Comparison of ENCODE assay signal across 8 cellular contexts in genomic region chrX:40471965-40472648, GRCh38.
DNase-seq lines count a peak whose midpoint lies in the region; ATAC-seq and TF ChIP-seq lines count a peak whose summit lies in the region.

No MANE protein-coding gene starts in this region.

- H3K9me3 Mint-ChIP-seq in Caco-2 (ENCODE audit: unreplicated experiment): no peaks in the 10 kb centered on the region
- H3K9me3 Mint-ChIP-seq in activated naive CD4-positive, alpha-beta T cell treated with anti-CD3 and anti-CD28 coated beads, Interleukin-2, amount 50 U/mL, for 24 hours: no peaks in the 10 kb centered on the region

- peaks cover 36% of the 10 kb centered on the region for H3K4me1 Mint-ChIP-seq in Caco-2 (ENCODE audit: low read depth, unreplicated experiment)
- peaks cover 29% of the 10 kb centered on the region for H3K4me1 Mint-ChIP-seq in activated naive CD4-positive, alpha-beta T cell treated with anti-CD3 and anti-CD28 coated beads, Interleukin-2, amount 50 U/mL, for 24 hours

- peak overlapping the region; percentile 33 for H3K4me3 ChIP-seq in Caco-2 (ENCODE audit: low read depth, low read length)
- H3K4me3 ChIP-seq in HCT116 (replicated peaks in 1 of 2; ENCODE audit: low read depth in 1 of 2, low read length in 2 of 2): no peak overlapping the region

- H3K27me3 ChIP-seq in Caco-2 (replicated peaks; ENCODE audit: control insufficient read depth, insufficient read depth, low read length) (no peaks in the 10 kb centered on the region), HCT116 (ENCODE audit: insufficient read depth, low read length) (no peaks in the 10 kb centered on the region)

- DNase-seq in Caco-2: peak; percentile 63 to 72
- no peak for DNase-seq in HCT116 (ENCODE audit: low read depth, low spot score)
- peak; percentile 83 for DNase-seq in NCI-H526 treated with DMSO at 0.1 percent for 48 hours (lab: John Stamatoyannopoulos, UW)
- no peak for DNase-seq in left cardiac atrium
- peak; percentile 34 for DNase-seq in retina

- intact Hi-C loops in Caco-2 (cut with micrococcal nuclease; ENCODE audit: unreplicated experiment) (loop anchor here (1.0 to 10.0 kb wide), 5 partner anchors 174 to 367 kb away; no protein-coding TSS in a partner anchor), HCT116 (cut with micrococcal nuclease) (no loop called here), left cardiac atrium (cut with DNase I) (no loop called here)

- ATAC-seq in HCT116 (no peak), left cardiac atrium (peak; percentile 29 to 56), GM19455 (IDR thresholded peaks at IDR 0.05; ENCODE audit: unreplicated experiment) (no peak), GM19452 (IDR thresholded peaks at IDR 0.05; ENCODE audit: unreplicated experiment) (no peak)

- no peaks in the 10 kb centered on the region for H3K9me3 ChIP-seq in Caco-2
- H3K9me3 ChIP-seq in HCT116 (ENCODE audit: control insufficient read depth in 1 of 2, insufficient read depth in 1 of 2, low read depth in 1 of 2, low read length in 2 of 2): no peaks in the 10 kb centered on the region

- H3K9ac ChIP-seq in HCT116 (ENCODE audit: low read length): no peak overlapping the region

- peaks cover 31% of the 10 kb centered on the region for H3K4me1 ChIP-seq in Caco-2
- peaks cover 3 to 9% of the 10 kb centered on the region in 2 experiments; a peak in 3 of 4 replicates for H3K4me1 ChIP-seq in HCT116 (ENCODE audit: control insufficient read depth in 1 of 2, insufficient read depth in 2 of 2, low read length in 2 of 2)

- H3K36me3 ChIP-seq in Caco-2 (ENCODE audit: control insufficient read depth, insufficient read depth, low read length) (no peaks in the 10 kb centered on the region), HCT116 (ENCODE audit: control insufficient read depth in 1 of 2, insufficient read depth in 2 of 2, low read length in 2 of 2) (no peaks in the 10 kb centered on the region)

- no peaks in the 10 kb centered on the region for H3K79me2 ChIP-seq in HCT116 (ENCODE audit: insufficient read depth, low read length)

- TF ChIP-seq RAD21 in HCT116 (IDR thresholded peaks at IDR 0.05; ENCODE audit: low read depth): peak; percentile 31; the same call in 1 of the 2 replicates

- no peak for TF ChIP-seq POLR2A in HCT116 (IDR thresholded peaks at IDR 0.05; ENCODE audit: borderline replicate concordance, extremely low read depth, insufficient read depth, insufficient read length)

- no peaks in the 10 kb centered on the region for H3K27me3 Mint-ChIP-seq in Caco-2 (ENCODE audit: insufficient read depth, unreplicated experiment)
- H3K27me3 Mint-ChIP-seq in activated naive CD4-positive, alpha-beta T cell treated with anti-CD3 and anti-CD28 coated beads, Interleukin-2, amount 50 U/mL, for 24 hours: no peaks in the 10 kb centered on the region

- RAD21 ChIA-PET in HCT116 (lab: Charles Lee; ENCODE audit: low non-redundant PET in 1 of 2, low total read pairs in 2 of 2, uncharacterized antibody in 2 of 2, unreplicated experiment in 2 of 2): no interaction called here

- H3K9me2 ChIP-seq in HCT116 (ENCODE audit: insufficient read depth): no peaks in the 10 kb centered on the region

- no peaks in the 10 kb centered on the region for H4K20me1 ChIP-seq in HCT116 (ENCODE audit: insufficient read depth)

- H3K4me3 Mint-ChIP-seq in Caco-2 (ENCODE audit: unreplicated experiment): peak overlapping the region; percentile 75
- H3K4me3 Mint-ChIP-seq in activated naive CD4-positive, alpha-beta T cell treated with anti-CD3 and anti-CD28 coated beads, Interleukin-2, amount 50 U/mL, for 24 hours: peak overlapping the region; percentile 55

- peaks cover 7% of the 10 kb centered on the region for H3K36me3 Mint-ChIP-seq in Caco-2 (ENCODE audit: insufficient read depth, unreplicated experiment)
- H3K36me3 Mint-ChIP-seq in activated naive CD4-positive, alpha-beta T cell treated with anti-CD3 and anti-CD28 coated beads, Interleukin-2, amount 50 U/mL, for 24 hours: no peaks in the 10 kb centered on the region

- peak overlapping the region; percentile 78 for H3K27ac Mint-ChIP-seq in Caco-2 (ENCODE audit: unreplicated experiment)
- peak overlapping the region; percentile 23 for H3K27ac Mint-ChIP-seq in activated naive CD4-positive, alpha-beta T cell treated with anti-CD3 and anti-CD28 coated beads, Interleukin-2, amount 50 U/mL, for 24 hours

- no peak overlapping the region for H3K4me2 ChIP-seq in HCT116 (ENCODE audit: low read length)

- POLR2A ChIA-PET in Caco-2 (lab: Charles Lee) (no interaction called here), HCT116 (lab: Charles Lee) (no interaction called here)

- no peak overlapping the region for H3K27ac ChIP-seq in HCT116 (ENCODE audit: low read depth, low read length)

- BruUV-seq in Caco-2 (replicated peaks; lab: Mats Ljungman, UMichigan) (no TSS peak), HCT116 (replicated peaks; lab: Mats Ljungman, UMichigan) (no TSS peak)

- CTCF ChIA-PET in Caco-2 (lab: Charles Lee): interaction anchor here (0.8 to 1.6 kb wide), 2 partner anchors 72 to 364 kb away, joined by 3 read pairs; no protein-coding TSS in a partner anchor
- CTCF ChIA-PET in HCT116 (lab: Charles Lee): no interaction called here

- H2AFZ ChIP-seq in HCT116 (ENCODE audit: low read depth, low read length, poor library complexity, severe bottlenecking): no peak overlapping the region

- peak in 1 of 2 experiments; percentile 37 for TF ChIP-seq CTCF in Caco-2 (IDR thresholded peaks at IDR 0.05; ENCODE audit: insufficient read depth in 1 of 2, low read depth in 1 of 2, low read length in 1 of 2, severe bottlenecking in 1 of 2, unreplicated experiment in 1 of 2)
- no peak for TF ChIP-seq CTCF in HCT116 (IDR thresholded peaks at IDR 0.05 in 2 of 3, conservative IDR thresholded peaks at IDR 0.05 in 1 of 3; ENCODE audit: borderline replicate concordance in 1 of 3, insufficient read depth in 1 of 3, low read depth in 2 of 3, low read length in 2 of 3)

TF ChIP-seq in HCT116, 20 proteins besides CTCF, POLR2A, EP300 and RAD21:
- TF ChIP-seq ATF3 (IDR thresholded peaks at IDR 0.05) (no peak), ZBTB33 (IDR thresholded peaks at IDR 0.05; ENCODE audit: extremely low read depth, insufficient replicate concordance, low read length) (no peak), EZH2phosphoT487 (IDR thresholded peaks at IDR 0.05; ENCODE audit: borderline replicate concordance) (no peak), EZH2 (IDR thresholded peaks at IDR 0.05) (no peak)

Comparison
In these comparisons a context has a peak if more than half of its experiments do, and no peak if none do; other contexts are left out.
1. DNase-seq: peak in Caco-2 (2 of 2), NCI-H526 treated with DMSO at 0.1 percent for 48 hours (single experiment) and retina (single experiment); none in HCT116 (single experiment) and left cardiac atrium (single experiment).
2. ATAC-seq: peak in left cardiac atrium (2 of 2); none in HCT116 (single experiment), GM19455 (single experiment) and GM19452 (single experiment).